Comparison of ENCODE assay signal across 9 cellular contexts in the genomic region with DNA sequence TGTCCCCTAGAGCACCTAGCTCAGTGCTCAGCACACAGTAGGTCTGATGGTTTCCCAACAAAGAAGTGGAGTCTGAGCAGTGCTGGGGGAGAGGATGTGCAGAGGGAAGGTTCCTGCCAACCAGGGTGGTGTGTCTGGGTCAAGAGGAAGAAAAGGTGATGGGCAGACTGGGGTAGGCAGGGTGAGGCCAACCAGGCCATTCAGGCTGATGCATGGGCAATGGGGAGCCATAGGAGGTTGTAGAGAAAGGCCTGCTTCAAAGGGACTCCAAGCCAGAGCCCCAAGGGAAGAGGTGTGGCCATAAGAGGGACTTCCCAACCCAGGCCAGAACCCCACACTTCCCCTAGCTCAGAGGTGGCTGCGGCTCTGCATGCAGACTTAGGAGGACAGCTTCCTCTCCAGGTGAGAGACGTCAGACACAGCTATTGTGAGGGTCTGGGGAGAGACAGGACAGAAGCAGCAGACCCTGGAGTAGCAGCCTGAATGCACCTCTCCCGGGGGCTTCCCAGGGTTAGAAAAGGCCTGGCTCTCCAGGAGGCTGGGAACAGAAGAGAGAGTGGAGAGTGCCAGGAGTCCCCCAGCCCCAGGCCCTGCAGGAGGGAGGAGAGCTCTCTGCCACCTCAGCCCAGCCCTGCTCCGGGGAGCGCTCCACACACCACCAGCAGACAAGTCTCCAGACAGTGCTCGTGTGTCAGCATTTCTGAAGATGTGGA.
DNase-seq lines count a peak whose midpoint lies in the region; ATAC-seq and TF ChIP-seq lines count a peak whose summit lies in the region.
"Had no signal": no experiment of that assay in that cellular context is flagged by ENCODE, and none has a peak within 500 bp of the region (broad histone marks: within the 10 kb centered on the region; RNA-seq: fewer than 3 reads in every experiment).

No MANE protein-coding gene starts in this region.

- no peaks in the 10 kb centered on the region for H3K27me3 ChIP-seq in endodermal cell (ENCODE audit: control insufficient read depth, insufficient read depth, low read length, poor library complexity, severe bottlenecking)

- H3K27ac ChIP-seq in endodermal cell (ENCODE audit: low read depth, low read length), result no peak overlapping the region

- no peaks in the 10 kb centered on the region for H3K36me3 ChIP-seq in endodermal cell (ENCODE audit: control insufficient read depth, insufficient read depth, low read length)

- DNase-seq in activated CD4-positive, CD25-positive, alpha-beta regulatory T cell (lab: John Stamatoyannopoulos, UW), result no peak
- DNase-seq in GM20000 (ENCODE audit: low spot score), result peak; percentile 71
- DNase-seq in endodermal cell, result peak; percentile 58
- DNase-seq in HEK293T (ENCODE audit: extremely low spot score), result no peak
- DNase-seq in NCI-H2107 (lab: John Stamatoyannopoulos, UW), result no peak
- no peak for DNase-seq in NCI-H2081 (lab: John Stamatoyannopoulos, UW)
- DNase-seq: NCI-H2029 had no signal

- POLR2A ChIA-PET in HEK293T (lab: Yijun Ruan, JAX), result no interaction called here

- peaks cover 6% of the 10 kb centered on the region for H3K27me3 Mint-ChIP-seq in endodermal cell (ENCODE audit: insufficient read depth)

- H3K36me3 Mint-ChIP-seq in endodermal cell (ENCODE audit: low read depth), result no peaks in the 10 kb centered on the region

- H3K4me3 ChIP-seq in endodermal cell (ENCODE audit: low read length), result no peak overlapping the region

- H3K4me1 ChIP-seq in endodermal cell (ENCODE audit: control insufficient read depth, insufficient read depth, low read length), result peaks cover 6% of the 10 kb centered on the region

- H3K4me3 Mint-ChIP-seq in endodermal cell, result no peak overlapping the region

- no peak for TF ChIP-seq CTCF in GM20000 (IDR thresholded peaks at IDR 0.05; ENCODE audit: extremely low read depth, missing control alignments)
- TF ChIP-seq CTCF in endodermal cell (conservative IDR thresholded peaks at IDR 0.05), result no peak

- peaks cover 24% of the 10 kb centered on the region for H3K4me1 Mint-ChIP-seq in endodermal cell

- 64 to 82% methylated on average over 3 to 6 of the region's 6 CpGs for WGBS in endodermal cell (ENCODE audit: insufficient coverage in 1 of 2, insufficient read length in 1 of 2), 2 experiments

- H3K9me3 Mint-ChIP-seq in endodermal cell, result no peaks in the 10 kb centered on the region

- H3K27ac Mint-ChIP-seq in endodermal cell, result no peak overlapping the region

- CTCF ChIA-PET in HEK293T (lab: Yijun Ruan, JAX), result no interaction called here

- H3K9me3 ChIP-seq in endodermal cell (ENCODE audit: control insufficient read depth, low read length), result no peaks in the 10 kb centered on the region

- peak; percentile 54 to 61 for ATAC-seq in activated CD4-positive, CD25-positive, alpha-beta regulatory T cell treated with anti-CD3 and anti-CD28 coated beads, Interleukin-2, amount 50 U/mL, for 24 hours
- ATAC-seq in HG03442 (IDR thresholded peaks at IDR 0.05; ENCODE audit: unreplicated experiment), result peak; percentile 76

- no peak overlapping the region for H3K9ac ChIP-seq in endodermal cell (ENCODE audit: extremely low read depth, low read length, poor library complexity, severe bottlenecking)

TF ChIP-seq in HEK293T, 16 proteins besides CTCF, POLR2A, EP300 and RAD21:
- no peak for TF ChIP-seq NFRKB (IDR thresholded peaks at IDR 0.05)
- no peak for TF ChIP-seq BHLHE40 (IDR thresholded peaks at IDR 0.05; ENCODE audit: borderline replicate concordance)
- TF ChIP-seq HDGF (IDR thresholded peaks at IDR 0.05; ENCODE audit: borderline replicate concordance), result no peak
- no peak for TF ChIP-seq ZNF384 (IDR thresholded peaks at IDR 0.05)
- TF ChIP-seq SP1 (IDR thresholded peaks at IDR 0.05), result no peak
- TF ChIP-seq, protein P1, sequence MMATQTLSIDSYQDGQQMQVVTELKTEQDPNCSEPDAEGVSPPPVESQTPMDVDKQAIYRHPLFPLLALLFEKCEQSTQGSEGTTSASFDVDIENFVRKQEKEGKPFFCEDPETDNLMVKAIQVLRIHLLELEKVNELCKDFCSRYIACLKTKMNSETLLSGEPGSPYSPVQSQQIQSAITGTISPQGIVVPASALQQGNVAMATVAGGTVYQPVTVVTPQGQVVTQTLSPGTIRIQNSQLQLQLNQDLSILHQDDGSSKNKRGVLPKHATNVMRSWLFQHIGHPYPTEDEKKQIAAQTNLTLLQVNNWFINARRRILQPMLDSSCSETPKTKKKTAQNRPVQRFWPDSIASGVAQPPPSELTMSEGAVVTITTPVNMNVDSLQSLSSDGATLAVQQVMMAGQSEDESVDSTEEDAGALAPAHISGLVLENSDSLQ (IDR thresholded peaks at IDR 0.05), result no peak
- TF ChIP-seq L3MBTL2 (conservative IDR thresholded peaks at IDR 0.05), result no peak
- no peak for TF ChIP-seq FOXK2 (IDR thresholded peaks at IDR 0.05)
- TF ChIP-seq LEF1 (IDR thresholded peaks at IDR 0.05; ENCODE audit: borderline replicate concordance), result no peak
- TF ChIP-seq CTBP1 (IDR thresholded peaks at IDR 0.05; ENCODE audit: borderline replicate concordance), result no peak
- no peak for TF ChIP-seq FOXA1 (IDR thresholded peaks at IDR 0.05)
- TF ChIP-seq ELF4 (IDR thresholded peaks at IDR 0.05), result no peak
- TF ChIP-seq FOXM1 (IDR thresholded peaks at IDR 0.05; ENCODE audit: borderline replicate concordance), result no peak
- TF ChIP-seq SUZ12 (IDR thresholded peaks at IDR 0.05), result no peak
- TF ChIP-seq TARDBP (IDR thresholded peaks at IDR 0.05), result no peak
- no peak for TF ChIP-seq ARNT (IDR thresholded peaks at IDR 0.05)

Comparison
In these comparisons a context has a peak if more than half of its experiments do, and no peak if none do; other contexts are left out.
1. DNase-seq: peak in GM20000 (single experiment) and endodermal cell (single experiment); none in activated CD4-positive, CD25-positive, alpha-beta regulatory T cell (0 of 4), HEK293T (single experiment), NCI-H2107 (single experiment) and NCI-H2081 (0 of 2).